9 cellular contexts compared by ENCODE assay signal in genomic region chr19:15091918-15092753, GRCh38. TPM values are rescaled to one million over a fixed set of nuclear protein-coding genes. Genes with fewer than 3 reads are reported as not detected.
A peak's percentile ranks its signal among the peaks of the same experiment; 100 is the strongest.
DNase-seq lines count a peak whose midpoint lies in the region; ATAC-seq and TF ChIP-seq lines count a peak whose summit lies in the region.
"Had no signal": no experiment of that assay in that cellular context is flagged by ENCODE, and none has a peak within 500 bp of the region (broad histone marks: within the 10 kb centered on the region; RNA-seq: fewer than 3 reads in every experiment).

No MANE protein-coding gene starts in this region.

- no peaks in the 10 kb centered on the region for H3K27me3 ChIP-seq in lower lobe of right lung (ENCODE audit: low read depth)
- H3K27me3 ChIP-seq: BLaER1 had no signal

- no peaks in the 10 kb centered on the region for H3K9me3 ChIP-seq in lower lobe of right lung
- H3K9me3 ChIP-seq: BLaER1 had no signal

- peak; percentile 79 for ATAC-seq in SK-N-SH treated with all-trans-retinoic acid at 6 μM for 48 hours
- ATAC-seq in lower lobe of right lung: peak; percentile 50 to 69
- no peak for ATAC-seq in HG02588 (IDR thresholded peaks at IDR 0.05; ENCODE audit: unreplicated experiment)

- no peak overlapping the region for H3K27ac ChIP-seq in lower lobe of right lung
- H3K27ac ChIP-seq: BLaER1 had no signal

- intact Hi-C loops in lower lobe of right lung (cut with DNase I): no loop called here

- peaks cover 6% of the 10 kb centered on the region for H3K4me1 ChIP-seq in lower lobe of right lung
- H3K4me1 ChIP-seq: BLaER1 had no signal

- H3K36me3 ChIP-seq in lower lobe of right lung: no peaks in the 10 kb centered on the region
- H3K36me3 ChIP-seq: BLaER1 had no signal

- peak; percentile 70 for TF ChIP-seq CTCF in lower lobe of right lung (IDR thresholded peaks at IDR 0.05)

- peak; percentile 47 for DNase-seq in NCI-H2107 treated with DMSO at 0.1 percent for 48 hours (lab: John Stamatoyannopoulos, UW; ENCODE audit: unreplicated experiment)
- DNase-seq in NCI-H2107 (lab: John Stamatoyannopoulos, UW): no peak
- peak; percentile 52 for DNase-seq in NCI-H1092 (lab: John Stamatoyannopoulos, UW)
- DNase-seq in cerebellum (ENCODE audit: low spot score): peak; percentile 44
- DNase-seq in lower lobe of right lung: no peak
- peak; percentile 44 for DNase-seq in stromal cell of bone marrow (ENCODE audit: low read depth)

- no peak overlapping the region for H3K4me3 ChIP-seq in lower lobe of right lung
- H3K4me3 ChIP-seq: BLaER1 had no signal

TF ChIP-seq in SK-N-SH treated with all-trans-retinoic acid at 6 μM for 48 hours, 23 proteins besides CTCF, POLR2A, EP300 and RAD21:
- TF ChIP-seq CSRNP3 (CRISPR knock-in tag; IDR thresholded peaks at IDR 0.05) (no peak), TCF4 (CRISPR knock-in tag; IDR thresholded peaks at IDR 0.05; ENCODE audit: borderline replicate concordance) (no peak), OSR1 (CRISPR knock-in tag; IDR thresholded peaks at IDR 0.05) (no peak), ZNF70 (CRISPR knock-in tag; IDR thresholded peaks at IDR 0.05) (no peak), RARB (CRISPR knock-in tag; IDR thresholded peaks at IDR 0.05) (no peak), ZC3H10 (CRISPR knock-in tag; IDR thresholded peaks at IDR 0.05) (no peak), PATZ1 (CRISPR knock-in tag; IDR thresholded peaks at IDR 0.05; ENCODE audit: borderline replicate concordance) (no peak), CREB5 (CRISPR knock-in tag; IDR thresholded peaks at IDR 0.05; ENCODE audit: low read depth) (no peak), ZFP30 (CRISPR knock-in tag; IDR thresholded peaks at IDR 0.05) (no peak), SNAI2 (CRISPR knock-in tag; IDR thresholded peaks at IDR 0.05) (no peak), PPARA (CRISPR knock-in tag; IDR thresholded peaks at IDR 0.05; ENCODE audit: borderline replicate concordance) (no peak), ZFP3 (CRISPR knock-in tag; IDR thresholded peaks at IDR 0.05) (no peak)

RNA-seq across cellular contexts. Expression of gene OR1I1, which starts 10.1 kb away (rescaled TPM):
- not detected for total RNA-seq in cerebellum
- not detected for total RNA-seq in lower lobe of right lung

RNA-seq across cellular contexts. Expression of gene SYDE1, which starts 15.1 kb away (rescaled TPM):
- total RNA-seq in cerebellum (3.2 TPM), lower lobe of right lung (20.8 TPM)

RNA-seq across cellular contexts. Expression of gene CASP14, which starts 42.9 kb away (rescaled TPM):
- total RNA-seq in cerebellum (not detected), lower lobe of right lung (not detected)

Comparison
In these comparisons a context has a peak if more than half of its experiments do, and no peak if none do; other contexts are left out.
1. DNase-seq: peak in NCI-H2107 treated with DMSO at 0.1 percent for 48 hours (single experiment), NCI-H1092 (single experiment), cerebellum (single experiment) and stromal cell of bone marrow (single experiment); none in NCI-H2107 (single experiment) and lower lobe of right lung (single experiment).